In the genomic region with DNA sequence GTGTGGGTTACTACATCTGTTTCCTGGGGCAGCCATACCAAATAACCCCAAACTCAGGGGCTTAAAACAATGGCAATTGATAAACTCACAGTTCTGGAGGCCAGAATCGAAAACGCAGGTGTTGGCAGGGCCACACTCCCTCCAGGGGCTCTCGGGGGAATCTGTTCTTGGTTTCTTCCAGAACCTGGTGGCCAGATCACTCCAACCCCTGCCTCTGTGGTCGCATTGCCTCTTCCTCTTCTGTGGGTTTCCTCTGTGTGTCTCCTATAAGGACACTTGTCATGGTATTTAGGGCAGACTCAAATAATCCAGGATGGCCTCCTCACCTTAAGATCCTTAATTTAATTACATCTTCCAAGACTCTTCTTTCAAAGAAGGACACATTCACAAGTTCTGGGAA, we compare ENCODE assay signal across 3 cellular contexts.
A peak's percentile ranks its signal among the peaks of the same experiment; 100 is the strongest.
TF ChIP-seq lines count a peak whose summit lies in the region.

No MANE protein-coding gene starts in this region.

TF ChIP-seq in GM23338, 12 proteins besides CTCF, POLR2A, EP300 and RAD21:
- TF ChIP-seq EZH2 (IDR thresholded peaks at IDR 0.05; ENCODE audit: low read depth, unreplicated experiment) (no peak), POLR2AphosphoS5 (IDR thresholded peaks at IDR 0.05; ENCODE audit: low read depth) (no peak), ZNF331 (CRISPR knock-in tag; IDR thresholded peaks at IDR 0.05; ENCODE audit: low read depth) (no peak), JUNB (IDR thresholded peaks at IDR 0.05; ENCODE audit: unreplicated experiment) (no peak), ZNF114 (CRISPR knock-in tag; IDR thresholded peaks at IDR 0.05) (no peak), STAT1 (IDR thresholded peaks at IDR 0.05; ENCODE audit: unreplicated experiment) (no peak)
- TF ChIP-seq, protein P1, sequence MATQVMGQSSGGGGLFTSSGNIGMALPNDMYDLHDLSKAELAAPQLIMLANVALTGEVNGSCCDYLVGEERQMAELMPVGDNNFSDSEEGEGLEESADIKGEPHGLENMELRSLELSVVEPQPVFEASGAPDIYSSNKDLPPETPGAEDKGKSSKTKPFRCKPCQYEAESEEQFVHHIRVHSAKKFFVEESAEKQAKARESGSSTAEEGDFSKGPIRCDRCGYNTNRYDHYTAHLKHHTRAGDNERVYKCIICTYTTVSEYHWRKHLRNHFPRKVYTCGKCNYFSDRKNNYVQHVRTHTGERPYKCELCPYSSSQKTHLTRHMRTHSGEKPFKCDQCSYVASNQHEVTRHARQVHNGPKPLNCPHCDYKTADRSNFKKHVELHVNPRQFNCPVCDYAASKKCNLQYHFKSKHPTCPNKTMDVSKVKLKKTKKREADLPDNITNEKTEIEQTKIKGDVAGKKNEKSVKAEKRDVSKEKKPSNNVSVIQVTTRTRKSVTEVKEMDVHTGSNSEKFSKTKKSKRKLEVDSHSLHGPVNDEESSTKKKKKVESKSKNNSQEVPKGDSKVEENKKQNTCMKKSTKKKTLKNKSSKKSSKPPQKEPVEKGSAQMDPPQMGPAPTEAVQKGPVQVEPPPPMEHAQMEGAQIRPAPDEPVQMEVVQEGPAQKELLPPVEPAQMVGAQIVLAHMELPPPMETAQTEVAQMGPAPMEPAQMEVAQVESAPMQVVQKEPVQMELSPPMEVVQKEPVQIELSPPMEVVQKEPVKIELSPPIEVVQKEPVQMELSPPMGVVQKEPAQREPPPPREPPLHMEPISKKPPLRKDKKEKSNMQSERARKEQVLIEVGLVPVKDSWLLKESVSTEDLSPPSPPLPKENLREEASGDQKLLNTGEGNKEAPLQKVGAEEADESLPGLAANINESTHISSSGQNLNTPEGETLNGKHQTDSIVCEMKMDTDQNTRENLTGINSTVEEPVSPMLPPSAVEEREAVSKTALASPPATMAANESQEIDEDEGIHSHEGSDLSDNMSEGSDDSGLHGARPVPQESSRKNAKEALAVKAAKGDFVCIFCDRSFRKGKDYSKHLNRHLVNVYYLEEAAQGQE (IDR thresholded peaks at IDR 0.05; ENCODE audit: unreplicated experiment) = no peak
- TF ChIP-seq, protein P2, sequence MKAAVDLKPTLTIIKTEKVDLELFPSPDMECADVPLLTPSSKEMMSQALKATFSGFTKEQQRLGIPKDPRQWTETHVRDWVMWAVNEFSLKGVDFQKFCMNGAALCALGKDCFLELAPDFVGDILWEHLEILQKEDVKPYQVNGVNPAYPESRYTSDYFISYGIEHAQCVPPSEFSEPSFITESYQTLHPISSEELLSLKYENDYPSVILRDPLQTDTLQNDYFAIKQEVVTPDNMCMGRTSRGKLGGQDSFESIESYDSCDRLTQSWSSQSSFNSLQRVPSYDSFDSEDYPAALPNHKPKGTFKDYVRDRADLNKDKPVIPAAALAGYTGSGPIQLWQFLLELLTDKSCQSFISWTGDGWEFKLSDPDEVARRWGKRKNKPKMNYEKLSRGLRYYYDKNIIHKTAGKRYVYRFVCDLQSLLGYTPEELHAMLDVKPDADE (IDR thresholded peaks at IDR 0.05) = no peak

TF ChIP-seq in K562, 482 proteins besides CTCF, POLR2A, EP300 and RAD21:
- TF ChIP-seq, protein P3, sequence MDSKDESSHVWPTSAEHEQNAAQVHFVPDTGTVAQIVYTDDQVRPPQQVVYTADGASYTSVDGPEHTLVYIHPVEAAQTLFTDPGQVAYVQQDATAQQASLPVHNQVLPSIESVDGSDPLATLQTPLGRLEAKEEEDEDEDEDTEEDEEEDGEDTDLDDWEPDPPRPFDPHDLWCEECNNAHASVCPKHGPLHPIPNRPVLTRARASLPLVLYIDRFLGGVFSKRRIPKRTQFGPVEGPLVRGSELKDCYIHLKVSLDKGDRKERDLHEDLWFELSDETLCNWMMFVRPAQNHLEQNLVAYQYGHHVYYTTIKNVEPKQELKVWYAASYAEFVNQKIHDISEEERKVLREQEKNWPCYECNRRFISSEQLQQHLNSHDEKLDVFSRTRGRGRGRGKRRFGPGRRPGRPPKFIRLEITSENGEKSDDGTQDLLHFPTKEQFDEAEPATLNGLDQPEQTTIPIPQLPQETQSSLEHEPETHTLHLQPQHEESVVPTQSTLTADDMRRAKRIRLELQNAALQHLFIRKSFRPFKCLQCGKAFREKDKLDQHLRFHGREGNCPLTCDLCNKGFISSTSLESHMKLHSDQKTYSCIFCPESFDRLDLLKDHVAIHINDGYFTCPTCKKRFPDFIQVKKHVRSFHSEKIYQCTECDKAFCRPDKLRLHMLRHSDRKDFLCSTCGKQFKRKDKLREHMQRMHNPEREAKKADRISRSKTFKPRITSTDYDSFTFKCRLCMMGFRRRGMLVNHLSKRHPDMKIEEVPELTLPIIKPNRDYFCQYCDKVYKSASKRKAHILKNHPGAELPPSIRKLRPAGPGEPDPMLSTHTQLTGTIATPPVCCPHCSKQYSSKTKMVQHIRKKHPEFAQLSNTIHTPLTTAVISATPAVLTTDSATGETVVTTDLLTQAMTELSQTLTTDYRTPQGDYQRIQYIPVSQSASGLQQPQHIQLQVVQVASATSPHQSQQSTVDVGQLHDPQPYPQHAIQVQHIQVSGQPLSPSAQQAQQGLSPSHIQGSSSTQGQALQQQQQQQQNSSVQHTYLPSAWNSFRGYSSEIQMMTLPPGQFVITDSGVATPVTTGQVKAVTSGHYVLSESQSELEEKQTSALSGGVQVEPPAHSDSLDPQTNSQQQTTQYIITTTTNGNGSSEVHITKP (IDR thresholded peaks at IDR 0.05; ENCODE audit: partially characterized antibody) = peak; percentile 61
- TF ChIP-seq SPI1 (IDR thresholded peaks at IDR 0.05; ENCODE audit: borderline replicate concordance, low read depth, low read length) (peak; percentile 32; the same call in 1 of the 2 replicates), ZNF354B (CRISPR knock-in tag; IDR thresholded peaks at IDR 0.05) (no peak)
TF ChIP-seq in K562: peak in this region for 2.

TF ChIP-seq in WTC11, 78 proteins besides CTCF, POLR2A, EP300 and RAD21 (continued from another document):
- TF ChIP-seq, protein P4, sequence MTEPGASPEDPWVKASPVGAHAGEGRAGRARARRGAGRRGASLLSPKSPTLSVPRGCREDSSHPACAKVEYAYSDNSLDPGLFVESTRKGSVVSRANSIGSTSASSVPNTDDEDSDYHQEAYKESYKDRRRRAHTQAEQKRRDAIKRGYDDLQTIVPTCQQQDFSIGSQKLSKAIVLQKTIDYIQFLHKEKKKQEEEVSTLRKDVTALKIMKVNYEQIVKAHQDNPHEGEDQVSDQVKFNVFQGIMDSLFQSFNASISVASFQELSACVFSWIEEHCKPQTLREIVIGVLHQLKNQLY (CRISPR knock-in tag; IDR thresholded peaks at IDR 0.05) = no peak
- no peak for TF ChIP-seq RORB (CRISPR knock-in tag; IDR thresholded peaks at IDR 0.05)
- no peak for TF ChIP-seq NR1H2 (CRISPR knock-in tag; IDR thresholded peaks at IDR 0.05)
- TF ChIP-seq, protein P5, sequence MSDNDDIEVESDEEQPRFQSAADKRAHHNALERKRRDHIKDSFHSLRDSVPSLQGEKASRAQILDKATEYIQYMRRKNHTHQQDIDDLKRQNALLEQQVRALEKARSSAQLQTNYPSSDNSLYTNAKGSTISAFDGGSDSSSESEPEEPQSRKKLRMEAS (CRISPR knock-in tag; IDR thresholded peaks at IDR 0.05) = no peak
- TF ChIP-seq, protein P6, sequence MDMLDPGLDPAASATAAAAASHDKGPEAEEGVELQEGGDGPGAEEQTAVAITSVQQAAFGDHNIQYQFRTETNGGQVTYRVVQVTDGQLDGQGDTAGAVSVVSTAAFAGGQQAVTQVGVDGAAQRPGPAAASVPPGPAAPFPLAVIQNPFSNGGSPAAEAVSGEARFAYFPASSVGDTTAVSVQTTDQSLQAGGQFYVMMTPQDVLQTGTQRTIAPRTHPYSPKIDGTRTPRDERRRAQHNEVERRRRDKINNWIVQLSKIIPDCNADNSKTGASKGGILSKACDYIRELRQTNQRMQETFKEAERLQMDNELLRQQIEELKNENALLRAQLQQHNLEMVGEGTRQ (CRISPR knock-in tag; IDR thresholded peaks at IDR 0.05) = no peak
- TF ChIP-seq ZBTB21 (CRISPR knock-in tag; IDR thresholded peaks at IDR 0.05; ENCODE audit: borderline replicate concordance) = no peak
- TF ChIP-seq, protein P7, sequence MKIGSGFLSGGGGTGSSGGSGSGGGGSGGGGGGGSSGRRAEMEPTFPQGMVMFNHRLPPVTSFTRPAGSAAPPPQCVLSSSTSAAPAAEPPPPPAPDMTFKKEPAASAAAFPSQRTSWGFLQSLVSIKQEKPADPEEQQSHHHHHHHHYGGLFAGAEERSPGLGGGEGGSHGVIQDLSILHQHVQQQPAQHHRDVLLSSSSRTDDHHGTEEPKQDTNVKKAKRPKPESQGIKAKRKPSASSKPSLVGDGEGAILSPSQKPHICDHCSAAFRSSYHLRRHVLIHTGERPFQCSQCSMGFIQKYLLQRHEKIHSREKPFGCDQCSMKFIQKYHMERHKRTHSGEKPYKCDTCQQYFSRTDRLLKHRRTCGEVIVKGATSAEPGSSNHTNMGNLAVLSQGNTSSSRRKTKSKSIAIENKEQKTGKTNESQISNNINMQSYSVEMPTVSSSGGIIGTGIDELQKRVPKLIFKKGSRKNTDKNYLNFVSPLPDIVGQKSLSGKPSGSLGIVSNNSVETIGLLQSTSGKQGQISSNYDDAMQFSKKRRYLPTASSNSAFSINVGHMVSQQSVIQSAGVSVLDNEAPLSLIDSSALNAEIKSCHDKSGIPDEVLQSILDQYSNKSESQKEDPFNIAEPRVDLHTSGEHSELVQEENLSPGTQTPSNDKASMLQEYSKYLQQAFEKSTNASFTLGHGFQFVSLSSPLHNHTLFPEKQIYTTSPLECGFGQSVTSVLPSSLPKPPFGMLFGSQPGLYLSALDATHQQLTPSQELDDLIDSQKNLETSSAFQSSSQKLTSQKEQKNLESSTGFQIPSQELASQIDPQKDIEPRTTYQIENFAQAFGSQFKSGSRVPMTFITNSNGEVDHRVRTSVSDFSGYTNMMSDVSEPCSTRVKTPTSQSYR (CRISPR knock-in tag; IDR thresholded peaks at IDR 0.05) = no peak
- TF ChIP-seq ESRRA (CRISPR knock-in tag; IDR thresholded peaks at IDR 0.05; ENCODE audit: borderline replicate concordance) = no peak
- TF ChIP-seq, protein P8, sequence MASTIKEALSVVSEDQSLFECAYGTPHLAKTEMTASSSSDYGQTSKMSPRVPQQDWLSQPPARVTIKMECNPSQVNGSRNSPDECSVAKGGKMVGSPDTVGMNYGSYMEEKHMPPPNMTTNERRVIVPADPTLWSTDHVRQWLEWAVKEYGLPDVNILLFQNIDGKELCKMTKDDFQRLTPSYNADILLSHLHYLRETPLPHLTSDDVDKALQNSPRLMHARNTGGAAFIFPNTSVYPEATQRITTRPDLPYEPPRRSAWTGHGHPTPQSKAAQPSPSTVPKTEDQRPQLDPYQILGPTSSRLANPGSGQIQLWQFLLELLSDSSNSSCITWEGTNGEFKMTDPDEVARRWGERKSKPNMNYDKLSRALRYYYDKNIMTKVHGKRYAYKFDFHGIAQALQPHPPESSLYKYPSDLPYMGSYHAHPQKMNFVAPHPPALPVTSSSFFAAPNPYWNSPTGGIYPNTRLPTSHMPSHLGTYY (CRISPR knock-in tag; IDR thresholded peaks at IDR 0.05) = no peak
- TF ChIP-seq, protein P9, sequence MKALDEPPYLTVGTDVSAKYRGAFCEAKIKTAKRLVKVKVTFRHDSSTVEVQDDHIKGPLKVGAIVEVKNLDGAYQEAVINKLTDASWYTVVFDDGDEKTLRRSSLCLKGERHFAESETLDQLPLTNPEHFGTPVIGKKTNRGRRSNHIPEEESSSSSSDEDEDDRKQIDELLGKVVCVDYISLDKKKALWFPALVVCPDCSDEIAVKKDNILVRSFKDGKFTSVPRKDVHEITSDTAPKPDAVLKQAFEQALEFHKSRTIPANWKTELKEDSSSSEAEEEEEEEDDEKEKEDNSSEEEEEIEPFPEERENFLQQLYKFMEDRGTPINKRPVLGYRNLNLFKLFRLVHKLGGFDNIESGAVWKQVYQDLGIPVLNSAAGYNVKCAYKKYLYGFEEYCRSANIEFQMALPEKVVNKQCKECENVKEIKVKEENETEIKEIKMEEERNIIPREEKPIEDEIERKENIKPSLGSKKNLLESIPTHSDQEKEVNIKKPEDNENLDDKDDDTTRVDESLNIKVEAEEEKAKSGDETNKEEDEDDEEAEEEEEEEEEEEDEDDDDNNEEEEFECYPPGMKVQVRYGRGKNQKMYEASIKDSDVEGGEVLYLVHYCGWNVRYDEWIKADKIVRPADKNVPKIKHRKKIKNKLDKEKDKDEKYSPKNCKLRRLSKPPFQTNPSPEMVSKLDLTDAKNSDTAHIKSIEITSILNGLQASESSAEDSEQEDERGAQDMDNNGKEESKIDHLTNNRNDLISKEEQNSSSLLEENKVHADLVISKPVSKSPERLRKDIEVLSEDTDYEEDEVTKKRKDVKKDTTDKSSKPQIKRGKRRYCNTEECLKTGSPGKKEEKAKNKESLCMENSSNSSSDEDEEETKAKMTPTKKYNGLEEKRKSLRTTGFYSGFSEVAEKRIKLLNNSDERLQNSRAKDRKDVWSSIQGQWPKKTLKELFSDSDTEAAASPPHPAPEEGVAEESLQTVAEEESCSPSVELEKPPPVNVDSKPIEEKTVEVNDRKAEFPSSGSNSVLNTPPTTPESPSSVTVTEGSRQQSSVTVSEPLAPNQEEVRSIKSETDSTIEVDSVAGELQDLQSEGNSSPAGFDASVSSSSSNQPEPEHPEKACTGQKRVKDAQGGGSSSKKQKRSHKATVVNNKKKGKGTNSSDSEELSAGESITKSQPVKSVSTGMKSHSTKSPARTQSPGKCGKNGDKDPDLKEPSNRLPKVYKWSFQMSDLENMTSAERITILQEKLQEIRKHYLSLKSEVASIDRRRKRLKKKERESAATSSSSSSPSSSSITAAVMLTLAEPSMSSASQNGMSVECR (CRISPR knock-in tag; IDR thresholded peaks at IDR 0.05; ENCODE audit: borderline replicate concordance) = no peak
- no peak for TF ChIP-seq ZNF219 (CRISPR knock-in tag; IDR thresholded peaks at IDR 0.05; ENCODE audit: borderline replicate concordance)
- no peak for TF ChIP-seq ELF4 (CRISPR knock-in tag; IDR thresholded peaks at IDR 0.05; ENCODE audit: low read depth)
- TF ChIP-seq NFATC4 (CRISPR knock-in tag; IDR thresholded peaks at IDR 0.05) = no peak
- TF ChIP-seq TP53 (CRISPR knock-in tag; IDR thresholded peaks at IDR 0.05) = no peak
- TF ChIP-seq ETV6 (CRISPR knock-in tag; IDR thresholded peaks at IDR 0.05) = no peak
- TF ChIP-seq NFYB (CRISPR knock-in tag; conservative IDR thresholded peaks at IDR 0.05; ENCODE audit: low read depth) = no peak
- TF ChIP-seq MYBL2 (CRISPR knock-in tag; IDR thresholded peaks at IDR 0.05) = no peak
- TF ChIP-seq ZNF232 (CRISPR knock-in tag; IDR thresholded peaks at IDR 0.05) = no peak
- TF ChIP-seq, protein P10, sequence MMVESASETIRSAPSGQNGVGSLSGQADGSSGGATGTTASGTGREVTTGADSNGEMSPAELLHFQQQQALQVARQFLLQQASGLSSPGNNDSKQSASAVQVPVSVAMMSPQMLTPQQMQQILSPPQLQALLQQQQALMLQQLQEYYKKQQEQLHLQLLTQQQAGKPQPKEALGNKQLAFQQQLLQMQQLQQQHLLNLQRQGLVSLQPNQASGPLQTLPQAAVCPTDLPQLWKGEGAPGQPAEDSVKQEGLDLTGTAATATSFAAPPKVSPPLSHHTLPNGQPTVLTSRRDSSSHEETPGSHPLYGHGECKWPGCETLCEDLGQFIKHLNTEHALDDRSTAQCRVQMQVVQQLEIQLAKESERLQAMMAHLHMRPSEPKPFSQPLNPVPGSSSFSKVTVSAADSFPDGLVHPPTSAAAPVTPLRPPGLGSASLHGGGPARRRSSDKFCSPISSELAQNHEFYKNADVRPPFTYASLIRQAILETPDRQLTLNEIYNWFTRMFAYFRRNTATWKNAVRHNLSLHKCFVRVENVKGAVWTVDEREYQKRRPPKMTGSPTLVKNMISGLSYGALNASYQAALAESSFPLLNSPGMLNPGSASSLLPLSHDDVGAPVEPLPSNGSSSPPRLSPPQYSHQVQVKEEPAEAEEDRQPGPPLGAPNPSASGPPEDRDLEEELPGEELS (CRISPR knock-in tag; IDR thresholded peaks at IDR 0.05) = no peak
